2 cellular contexts compared by ENCODE assay signal in genomic region chr5:138180183-138180782, GRCh38.
TF ChIP-seq lines count a peak whose summit lies in the region.

No MANE protein-coding gene starts in this region.

TF ChIP-seq in GM23338, 12 proteins besides CTCF, POLR2A, EP300 and RAD21 (continued from another document):
- TF ChIP-seq ETS1 (IDR thresholded peaks at IDR 0.05) (no peak), EZH2phosphoT487 (IDR thresholded peaks at IDR 0.05; ENCODE audit: unreplicated experiment) (no peak), EZH2 (IDR thresholded peaks at IDR 0.05; ENCODE audit: low read depth, unreplicated experiment) (no peak), ZNF331 (CRISPR knock-in tag; IDR thresholded peaks at IDR 0.05; ENCODE audit: low read depth) (no peak), ZNF462 (CRISPR knock-in tag; IDR thresholded peaks at IDR 0.05) (no peak), CREB1 (CRISPR knock-in tag; IDR thresholded peaks at IDR 0.05; ENCODE audit: low read depth) (no peak), NANOG (IDR thresholded peaks at IDR 0.05; ENCODE audit: borderline replicate concordance) (no peak), STAT1 (IDR thresholded peaks at IDR 0.05; ENCODE audit: unreplicated experiment) (no peak), ZNF114 (CRISPR knock-in tag; IDR thresholded peaks at IDR 0.05) (no peak), JUNB (IDR thresholded peaks at IDR 0.05; ENCODE audit: unreplicated experiment) (no peak)

TF ChIP-seq in WTC11, 78 proteins besides CTCF, POLR2A, EP300 and RAD21 (continued from another document):
- no peak for TF ChIP-seq ZNF532 (CRISPR knock-in tag; IDR thresholded peaks at IDR 0.05; ENCODE audit: borderline replicate concordance)
